12 cellular contexts compared by ENCODE assay signal in the genomic region with DNA sequence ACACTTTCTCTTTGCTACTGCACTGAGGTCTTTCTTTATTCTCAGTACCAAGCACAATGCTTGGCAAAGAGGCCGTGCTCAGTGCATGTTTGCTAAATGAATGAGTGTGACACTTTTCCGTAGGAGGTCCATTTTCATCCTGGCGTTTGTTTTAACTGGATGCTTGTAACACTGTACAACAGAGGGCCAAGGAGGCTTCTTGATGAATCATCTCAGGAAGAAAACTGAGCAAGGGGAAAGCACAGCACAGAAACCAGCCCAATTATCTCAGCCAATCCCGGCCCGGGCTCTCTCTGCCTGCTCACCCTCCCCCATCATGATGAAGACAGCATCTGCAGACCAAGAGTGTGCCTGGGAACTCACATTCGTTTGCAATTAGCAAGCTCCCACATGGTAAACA.
DNase-seq lines count a peak whose midpoint lies in the region; FAIRE-seq and TF ChIP-seq lines count a peak whose summit lies in the region.
"Had no signal": no experiment of that assay in that cellular context is flagged by ENCODE, and none has a peak within 500 bp of the region (broad histone marks: within the 10 kb centered on the region; RNA-seq: fewer than 3 reads in every experiment).

No MANE protein-coding gene starts in this region.

- peaks cover 19% of the 10 kb centered on the region for H3K4me1 Mint-ChIP-seq in type B pancreatic cell (ENCODE audit: unreplicated experiment)
- no peaks in the 10 kb centered on the region for H3K4me1 Mint-ChIP-seq in activated naive CD4-positive, alpha-beta T cell treated with anti-CD3 and anti-CD28 coated beads, Interleukin-2, amount 10 ng/mL, durations not matched to agents 7 days and 5 days
- H3K4me1 Mint-ChIP-seq: activated CD8-positive, alpha-beta memory T cell treated with anti-CD3 and anti-CD28 coated beads, Interleukin-2, amount 10 ng/mL, durations not matched to agents 7 days and 5 days; immature natural killer cell; naive thymus-derived CD4-positive, alpha-beta T cell had no signal

- H3K4me3 Mint-ChIP-seq in type B pancreatic cell, result peak overlapping the region; percentile 44
- no peak overlapping the region for H3K4me3 Mint-ChIP-seq in activated naive CD4-positive, alpha-beta T cell treated with anti-CD3 and anti-CD28 coated beads, Interleukin-2, amount 10 ng/mL, durations not matched to agents 7 days and 5 days
- H3K4me3 Mint-ChIP-seq: activated CD8-positive, alpha-beta memory T cell treated with anti-CD3 and anti-CD28 coated beads, Interleukin-2, amount 10 ng/mL, durations not matched to agents 7 days and 5 days; immature natural killer cell; naive thymus-derived CD4-positive, alpha-beta T cell had no signal

- H3K27me3 Mint-ChIP-seq in type B pancreatic cell, result peaks cover 67% of the 10 kb centered on the region
- no peaks in the 10 kb centered on the region for H3K27me3 Mint-ChIP-seq in activated naive CD4-positive, alpha-beta T cell treated with anti-CD3 and anti-CD28 coated beads, Interleukin-2, amount 10 ng/mL, durations not matched to agents 7 days and 5 days
- H3K27me3 Mint-ChIP-seq: activated CD8-positive, alpha-beta memory T cell treated with anti-CD3 and anti-CD28 coated beads, Interleukin-2, amount 10 ng/mL, durations not matched to agents 7 days and 5 days had no signal

- no peak for FAIRE-seq in GM12892 (lab: Jason Lieb, UNC)

- TF ChIP-seq CTCF in astrocyte of the cerebellum (IDR thresholded peaks at IDR 0.05; ENCODE audit: low read depth, low read length, missing control alignments) (no peak), type B pancreatic cell (conservative IDR thresholded peaks at IDR 0.05) (no peak)

- DNase-seq in NCI-H1694 treated with DMSO at 0.1 percent for 48 hours (lab: John Stamatoyannopoulos, UW) (peak; percentile 4), NCI-H1694 (lab: John Stamatoyannopoulos, UW) (no peak), astrocyte of the cerebellum (ENCODE audit: low read depth) (peak; percentile 37), iPS-NIHi11 (ENCODE audit: low spot score) (peak; percentile 40), type B pancreatic cell (ENCODE audit: extremely low spot score, unreplicated experiment) (no peak), GM12892 (ENCODE audit: insufficient read length) (no peak)
- DNase-seq in activated naive CD4-positive, alpha-beta T cell treated with anti-CD3 and anti-CD28 coated beads, Interleukin-2, amount 10 ng/mL, durations not matched to agents 7 days and 5 days, result no peak
- DNase-seq in activated CD4-positive, CD25-positive, alpha-beta regulatory T cell (lab: John Stamatoyannopoulos, UW), result no peak
- DNase-seq: activated CD8-positive, alpha-beta memory T cell treated with anti-CD3 and anti-CD28 coated beads, Interleukin-2, amount 10 ng/mL, durations not matched to agents 7 days and 5 days; immature natural killer cell; naive thymus-derived CD4-positive, alpha-beta T cell; NCI-H1417 treated with DMSO at 0.1 percent for 48 hours had no signal

- in situ Hi-C loops in astrocyte of the cerebellum (cut with HindIII; ENCODE audit: low sequenced_read_pairs), result no loop called here

- H3K27ac Mint-ChIP-seq in type B pancreatic cell, result no peak overlapping the region
- no peak overlapping the region for H3K27ac Mint-ChIP-seq in activated naive CD4-positive, alpha-beta T cell treated with anti-CD3 and anti-CD28 coated beads, Interleukin-2, amount 10 ng/mL, durations not matched to agents 7 days and 5 days
- H3K27ac Mint-ChIP-seq: activated CD8-positive, alpha-beta memory T cell treated with anti-CD3 and anti-CD28 coated beads, Interleukin-2, amount 10 ng/mL, durations not matched to agents 7 days and 5 days; immature natural killer cell; naive thymus-derived CD4-positive, alpha-beta T cell had no signal

- H3K36me3 Mint-ChIP-seq in type B pancreatic cell, result no peaks in the 10 kb centered on the region
- no peaks in the 10 kb centered on the region for H3K36me3 Mint-ChIP-seq in activated naive CD4-positive, alpha-beta T cell treated with anti-CD3 and anti-CD28 coated beads, Interleukin-2, amount 10 ng/mL, durations not matched to agents 7 days and 5 days
- H3K36me3 Mint-ChIP-seq: activated CD8-positive, alpha-beta memory T cell treated with anti-CD3 and anti-CD28 coated beads, Interleukin-2, amount 10 ng/mL, durations not matched to agents 7 days and 5 days; immature natural killer cell; naive thymus-derived CD4-positive, alpha-beta T cell had no signal

- TF ChIP-seq POLR2A in GM12892 (IDR thresholded peaks at IDR 0.05; ENCODE audit: low read depth, low read length), result no peak

- no peaks in the 10 kb centered on the region for H3K9me3 Mint-ChIP-seq in type B pancreatic cell
- H3K9me3 Mint-ChIP-seq in activated naive CD4-positive, alpha-beta T cell treated with anti-CD3 and anti-CD28 coated beads, Interleukin-2, amount 10 ng/mL, durations not matched to agents 7 days and 5 days, result peaks cover 2% of the 10 kb centered on the region

- CTCF ChIA-PET in activated naive CD4-positive, alpha-beta T cell treated with anti-CD3 and anti-CD28 coated beads, Interleukin-2, amount 10 ng/mL, durations not matched to agents 7 days and 5 days (lab: Charles Lee), result interaction anchor here (1.0 kb wide), 1 partner anchor 33 kb away, joined by 3 read pairs; no protein-coding TSS in a partner anchor

- H3K4me3 ChIP-seq in astrocyte of the cerebellum (ENCODE audit: low read depth, low read length), result no peak overlapping the region

Comparison
In these comparisons a context has a peak if more than half of its experiments do, and no peak if none do; other contexts are left out.
1. DNase-seq: peak in NCI-H1694 treated with DMSO at 0.1 percent for 48 hours (single experiment), astrocyte of the cerebellum (single experiment) and iPS-NIHi11 (single experiment); none in NCI-H1694 (single experiment), type B pancreatic cell (single experiment), activated naive CD4-positive, alpha-beta T cell treated with anti-CD3 and anti-CD28 coated beads, Interleukin-2, amount 10 ng/mL, durations not matched to agents 7 days and 5 days (single experiment), activated CD4-positive, CD25-positive, alpha-beta regulatory T cell (0 of 4) and GM12892 (single experiment).